In the genomic region with DNA sequence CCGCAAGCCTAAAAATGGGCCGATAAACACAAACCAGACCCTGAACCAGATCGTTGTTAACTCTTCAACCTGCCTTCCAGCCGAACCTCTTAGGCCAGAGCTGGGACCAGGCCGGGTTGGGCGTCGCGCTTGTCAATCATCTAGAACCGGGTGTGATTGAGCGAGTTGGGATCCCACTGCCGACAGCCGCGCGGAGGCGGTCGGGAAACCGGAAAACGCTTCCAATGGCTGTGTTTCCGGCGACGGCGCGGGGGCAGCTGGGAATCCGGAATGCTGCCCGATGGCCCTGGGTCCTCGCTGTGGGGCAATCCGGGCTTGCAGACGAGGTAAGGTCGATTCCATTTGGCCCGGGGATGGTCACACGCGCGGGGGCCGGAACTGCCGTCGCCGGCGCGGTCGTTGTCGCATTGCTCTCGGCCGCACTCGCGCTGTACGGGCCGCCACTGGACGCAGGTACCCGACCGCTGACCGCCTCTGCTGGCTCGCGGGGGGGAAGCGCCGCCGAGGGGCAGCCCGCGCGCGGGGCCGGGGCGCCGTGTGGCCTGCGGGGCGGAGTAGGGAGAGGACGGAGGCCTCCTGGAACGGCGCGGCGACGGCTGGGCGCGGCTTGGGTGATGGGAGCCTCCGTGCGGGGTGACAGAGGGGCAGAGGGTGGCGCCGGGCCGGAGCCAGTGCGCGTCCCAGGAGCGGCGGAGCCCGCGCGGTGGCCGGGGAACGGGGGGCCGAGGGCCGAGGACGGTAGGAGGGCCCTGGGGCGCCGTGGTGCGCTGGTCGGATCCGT, we compare ENCODE assay signal across 1 cellular context.
TF ChIP-seq lines count a peak whose summit lies in the region.

A gene (plus strand): TSS at position 224 of the 781 bp plus-strand sequence. CDS start 57 bp downstream, at position 281.

TF ChIP-seq in K562, 482 proteins besides CTCF, POLR2A, EP300 and RAD21 (continued from another document):
- TF ChIP-seq, protein P1, sequence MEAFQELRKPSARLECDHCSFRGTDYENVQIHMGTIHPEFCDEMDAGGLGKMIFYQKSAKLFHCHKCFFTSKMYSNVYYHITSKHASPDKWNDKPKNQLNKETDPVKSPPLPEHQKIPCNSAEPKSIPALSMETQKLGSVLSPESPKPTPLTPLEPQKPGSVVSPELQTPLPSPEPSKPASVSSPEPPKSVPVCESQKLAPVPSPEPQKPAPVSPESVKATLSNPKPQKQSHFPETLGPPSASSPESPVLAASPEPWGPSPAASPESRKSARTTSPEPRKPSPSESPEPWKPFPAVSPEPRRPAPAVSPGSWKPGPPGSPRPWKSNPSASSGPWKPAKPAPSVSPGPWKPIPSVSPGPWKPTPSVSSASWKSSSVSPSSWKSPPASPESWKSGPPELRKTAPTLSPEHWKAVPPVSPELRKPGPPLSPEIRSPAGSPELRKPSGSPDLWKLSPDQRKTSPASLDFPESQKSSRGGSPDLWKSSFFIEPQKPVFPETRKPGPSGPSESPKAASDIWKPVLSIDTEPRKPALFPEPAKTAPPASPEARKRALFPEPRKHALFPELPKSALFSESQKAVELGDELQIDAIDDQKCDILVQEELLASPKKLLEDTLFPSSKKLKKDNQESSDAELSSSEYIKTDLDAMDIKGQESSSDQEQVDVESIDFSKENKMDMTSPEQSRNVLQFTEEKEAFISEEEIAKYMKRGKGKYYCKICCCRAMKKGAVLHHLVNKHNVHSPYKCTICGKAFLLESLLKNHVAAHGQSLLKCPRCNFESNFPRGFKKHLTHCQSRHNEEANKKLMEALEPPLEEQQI (IDR thresholded peaks at IDR 0.05): no peak
- TF ChIP-seq RB1 (IDR thresholded peaks at IDR 0.05; ENCODE audit: low read depth) (peak; percentile 45; the same call in 1 of the 2 replicates), E2F3 (CRISPR knock-in tag; IDR thresholded peaks at IDR 0.05) (no peak), HDAC6 (IDR thresholded peaks at IDR 0.05; ENCODE audit: low read depth, low read length) (no peak), MTA2 (IDR thresholded peaks at IDR 0.05; ENCODE audit: low read depth) (no peak), DMBX1 (CRISPR knock-in tag; IDR thresholded peaks at IDR 0.05; ENCODE audit: borderline replicate concordance) (no peak), ETV1 (tag; conservative IDR thresholded peaks at IDR 0.05; ENCODE audit: low read depth) (0 out of 2 replicates have a peak, but pooled peaks have one; percentile 16), ZFPM2 (CRISPR knock-in tag; IDR thresholded peaks at IDR 0.05) (no peak), DIDO1 (tag; IDR thresholded peaks at IDR 0.05; ENCODE audit: low read depth) (peak; percentile 19; the same call in 1 of the 2 replicates), MECOM (CRISPR knock-in tag; IDR thresholded peaks at IDR 0.05) (no peak)
- TF ChIP-seq, protein P2, sequence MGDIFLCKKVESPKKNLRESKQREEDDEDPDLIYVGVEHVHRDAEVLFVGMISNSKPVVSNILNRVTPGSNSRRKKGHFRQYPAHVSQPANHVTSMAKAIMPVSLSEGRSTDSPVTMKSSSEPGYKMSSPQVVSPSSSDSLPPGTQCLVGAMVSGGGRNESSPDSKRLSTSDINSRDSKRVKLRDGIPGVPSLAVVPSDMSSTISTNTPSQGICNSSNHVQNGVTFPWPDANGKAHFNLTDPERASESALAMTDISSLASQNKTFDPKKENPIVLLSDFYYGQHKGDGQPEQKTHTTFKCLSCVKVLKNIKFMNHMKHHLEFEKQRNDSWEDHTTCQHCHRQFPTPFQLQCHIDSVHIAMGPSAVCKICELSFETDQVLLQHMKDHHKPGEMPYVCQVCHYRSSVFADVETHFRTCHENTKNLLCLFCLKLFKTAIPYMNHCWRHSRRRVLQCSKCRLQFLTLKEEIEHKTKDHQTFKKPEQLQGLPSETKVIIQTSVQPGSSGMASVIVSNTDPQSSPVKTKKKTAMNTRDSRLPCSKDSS (IDR thresholded peaks at IDR 0.05; ENCODE audit: low read depth, partially characterized antibody): no peak
- TF ChIP-seq, protein P3, sequence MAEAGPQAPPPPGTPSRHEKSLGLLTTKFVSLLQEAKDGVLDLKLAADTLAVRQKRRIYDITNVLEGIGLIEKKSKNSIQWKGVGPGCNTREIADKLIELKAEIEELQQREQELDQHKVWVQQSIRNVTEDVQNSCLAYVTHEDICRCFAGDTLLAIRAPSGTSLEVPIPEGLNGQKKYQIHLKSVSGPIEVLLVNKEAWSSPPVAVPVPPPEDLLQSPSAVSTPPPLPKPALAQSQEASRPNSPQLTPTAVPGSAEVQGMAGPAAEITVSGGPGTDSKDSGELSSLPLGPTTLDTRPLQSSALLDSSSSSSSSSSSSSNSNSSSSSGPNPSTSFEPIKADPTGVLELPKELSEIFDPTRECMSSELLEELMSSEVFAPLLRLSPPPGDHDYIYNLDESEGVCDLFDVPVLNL (CRISPR knock-in tag; IDR thresholded peaks at IDR 0.05; ENCODE audit: low read depth): no peak
- TF ChIP-seq, protein P4, sequence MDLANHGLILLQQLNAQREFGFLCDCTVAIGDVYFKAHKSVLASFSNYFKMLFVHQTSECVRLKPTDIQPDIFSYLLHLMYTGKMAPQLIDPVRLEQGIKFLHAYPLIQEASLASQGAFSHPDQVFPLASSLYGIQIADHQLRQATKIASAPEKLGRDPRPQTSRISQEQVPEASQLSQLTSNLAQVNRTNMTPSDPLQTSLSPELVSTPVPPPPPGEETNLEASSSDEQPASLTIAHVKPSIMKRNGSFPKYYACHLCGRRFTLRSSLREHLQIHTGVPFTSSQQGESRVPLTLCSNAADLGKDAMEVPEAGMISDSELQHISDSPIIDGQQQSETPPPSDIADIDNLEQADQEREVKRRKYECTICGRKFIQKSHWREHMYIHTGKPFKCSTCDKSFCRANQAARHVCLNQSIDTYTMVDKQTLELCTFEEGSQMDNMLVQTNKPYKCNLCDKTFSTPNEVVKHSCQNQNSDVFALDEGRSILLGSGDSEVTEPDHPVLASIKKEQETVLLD (IDR thresholded peaks at IDR 0.05): no peak
- TF ChIP-seq, protein P5, sequence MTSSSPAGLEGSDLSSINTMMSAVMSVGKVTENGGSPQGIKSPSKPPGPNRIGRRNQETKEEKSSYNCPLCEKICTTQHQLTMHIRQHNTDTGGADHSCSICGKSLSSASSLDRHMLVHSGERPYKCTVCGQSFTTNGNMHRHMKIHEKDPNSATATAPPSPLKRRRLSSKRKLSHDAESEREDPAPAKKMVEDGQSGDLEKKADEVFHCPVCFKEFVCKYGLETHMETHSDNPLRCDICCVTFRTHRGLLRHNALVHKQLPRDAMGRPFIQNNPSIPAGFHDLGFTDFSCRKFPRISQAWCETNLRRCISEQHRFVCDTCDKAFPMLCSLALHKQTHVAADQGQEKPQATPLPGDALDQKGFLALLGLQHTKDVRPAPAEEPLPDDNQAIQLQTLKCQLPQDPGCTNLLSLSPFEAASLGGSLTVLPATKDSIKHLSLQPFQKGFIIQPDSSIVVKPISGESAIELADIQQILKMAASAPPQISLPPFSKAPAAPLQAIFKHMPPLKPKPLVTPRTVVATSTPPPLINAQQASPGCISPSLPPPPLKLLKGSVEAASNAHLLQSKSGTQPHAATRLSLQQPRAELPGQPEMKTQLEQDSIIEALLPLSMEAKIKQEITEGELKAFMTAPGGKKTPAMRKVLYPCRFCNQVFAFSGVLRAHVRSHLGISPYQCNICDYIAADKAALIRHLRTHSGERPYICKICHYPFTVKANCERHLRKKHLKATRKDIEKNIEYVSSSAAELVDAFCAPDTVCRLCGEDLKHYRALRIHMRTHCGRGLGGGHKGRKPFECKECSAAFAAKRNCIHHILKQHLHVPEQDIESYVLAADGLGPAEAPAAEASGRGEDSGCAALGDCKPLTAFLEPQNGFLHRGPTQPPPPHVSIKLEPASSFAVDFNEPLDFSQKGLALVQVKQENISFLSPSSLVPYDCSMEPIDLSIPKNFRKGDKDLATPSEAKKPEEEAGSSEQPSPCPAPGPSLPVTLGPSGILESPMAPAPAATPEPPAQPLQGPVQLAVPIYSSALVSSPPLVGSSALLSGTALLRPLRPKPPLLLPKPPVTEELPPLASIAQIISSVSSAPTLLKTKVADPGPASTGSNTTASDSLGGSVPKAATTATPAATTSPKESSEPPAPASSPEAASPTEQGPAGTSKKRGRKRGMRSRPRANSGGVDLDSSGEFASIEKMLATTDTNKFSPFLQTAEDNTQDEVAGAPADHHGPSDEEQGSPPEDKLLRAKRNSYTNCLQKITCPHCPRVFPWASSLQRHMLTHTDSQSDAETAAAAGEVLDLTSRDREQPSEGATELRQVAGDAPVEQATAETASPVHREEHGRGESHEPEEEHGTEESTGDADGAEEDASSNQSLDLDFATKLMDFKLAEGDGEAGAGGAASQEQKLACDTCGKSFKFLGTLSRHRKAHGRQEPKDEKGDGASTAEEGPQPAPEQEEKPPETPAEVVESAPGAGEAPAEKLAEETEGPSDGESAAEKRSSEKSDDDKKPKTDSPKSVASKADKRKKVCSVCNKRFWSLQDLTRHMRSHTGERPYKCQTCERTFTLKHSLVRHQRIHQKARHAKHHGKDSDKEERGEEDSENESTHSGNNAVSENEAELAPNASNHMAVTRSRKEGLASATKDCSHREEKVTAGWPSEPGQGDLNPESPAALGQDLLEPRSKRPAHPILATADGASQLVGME (CRISPR knock-in tag; IDR thresholded peaks at IDR 0.05): no peak
